8 cellular contexts compared by ENCODE assay signal in the genomic region with DNA sequence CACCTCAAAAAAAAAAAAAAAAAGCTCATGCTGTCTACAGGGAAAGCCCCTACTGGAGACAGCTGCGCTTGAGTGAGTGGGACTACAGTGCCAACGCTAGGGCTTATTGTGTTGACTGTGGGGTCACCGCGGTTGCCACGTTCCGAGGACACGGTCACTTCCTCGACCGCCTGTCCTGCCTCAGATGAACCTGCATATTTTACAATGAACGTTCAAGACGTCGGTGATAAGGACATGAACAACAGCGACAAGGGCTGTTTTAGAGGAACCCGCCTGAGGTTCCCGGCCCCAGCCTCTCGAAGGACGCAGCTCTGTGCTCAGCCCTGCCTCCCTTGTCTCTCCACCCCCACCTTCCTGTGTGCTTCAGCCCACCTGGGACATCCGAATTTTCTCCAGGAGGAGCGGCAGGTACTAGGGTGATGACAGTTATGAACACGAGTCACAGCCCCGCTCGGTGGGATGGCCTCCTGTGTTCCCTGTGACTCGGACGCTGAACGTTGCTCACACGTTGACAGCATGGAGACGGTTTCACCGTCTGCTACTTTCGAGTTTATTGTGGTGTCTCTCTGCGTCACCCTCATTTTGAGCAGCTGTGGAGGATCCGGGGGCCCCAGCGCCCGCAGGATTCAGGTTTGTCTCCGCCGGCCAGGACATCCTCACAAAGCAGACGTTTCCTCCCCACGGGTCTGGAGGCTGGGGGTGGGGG.
DNase-seq lines count a peak whose midpoint lies in the region; ATAC-seq and TF ChIP-seq lines count a peak whose summit lies in the region.

No MANE protein-coding gene starts in this region.

- peaks cover 9% of the 10 kb centered on the region for H3K27me3 ChIP-seq in neutrophil

- no peak for TF ChIP-seq CTCF in neutrophil (IDR thresholded peaks at IDR 0.05)

- peak overlapping the region; percentile 73 for H3K4me3 Mint-ChIP-seq in activated T-cell treated with anti-CD3 and anti-CD28 coated beads, Interleukin-2, amount 50 U/mL, for 24 hours

- H3K4me1 ChIP-seq in neutrophil (ENCODE audit: control insufficient read depth in 1 of 2, insufficient read depth in 1 of 2, low read depth in 1 of 2, low read length in 1 of 2), result peaks cover 77 to 83% of the 10 kb centered on the region in 2 experiments

- peaks cover 24% of the 10 kb centered on the region for H3K4me1 Mint-ChIP-seq in activated T-cell treated with anti-CD3 and anti-CD28 coated beads, Interleukin-2, amount 50 U/mL, for 24 hours (ENCODE audit: low read depth)

- ATAC-seq in GM18505 (IDR thresholded peaks at IDR 0.05; ENCODE audit: unreplicated experiment), result no peak
- peak; percentile 59 for ATAC-seq in HG03439 (IDR thresholded peaks at IDR 0.05; ENCODE audit: unreplicated experiment)

- H3K36me3 ChIP-seq in neutrophil, result no peaks in the 10 kb centered on the region

- no peaks in the 10 kb centered on the region for H3K9me3 ChIP-seq in neutrophil

- peak overlapping the region; percentile 21 to 36 for H3K4me3 ChIP-seq in neutrophil (ENCODE audit: low read depth in 1 of 2, low read length in 1 of 2)

- peak overlapping the region; percentile 43 for H3K27ac ChIP-seq in neutrophil

- DNase-seq in activated T-cell treated with anti-CD3 and anti-CD28 coated beads, Interleukin-2, amount 50 U/mL, for 24 hours, result peak; percentile 79
- DNase-seq in NCI-H1417 (lab: John Stamatoyannopoulos, UW) (no peak), NCI-H526 (lab: John Stamatoyannopoulos, UW) (no peak), NOMO-1 treated with dmso at 0.1 percent for 144 hours (lab: John Stamatoyannopoulos, UW; ENCODE audit: unreplicated experiment) (no peak), HuH-7 (ENCODE audit: low spot score) (no peak)

- peaks cover 33% of the 10 kb centered on the region for H3K27me3 Mint-ChIP-seq in activated T-cell treated with anti-CD3 and anti-CD28 coated beads, Interleukin-2, amount 50 U/mL, for 24 hours

- peak overlapping the region; percentile 92 for H3K27ac Mint-ChIP-seq in activated T-cell treated with anti-CD3 and anti-CD28 coated beads, Interleukin-2, amount 50 U/mL, for 24 hours

- peak; percentile 34 for TF ChIP-seq POLR2A in GM18505 (IDR thresholded peaks at IDR 0.05; ENCODE audit: borderline replicate concordance, extremely low read depth, insufficient read depth, insufficient read length)

- H3K36me3 Mint-ChIP-seq in activated T-cell treated with anti-CD3 and anti-CD28 coated beads, Interleukin-2, amount 50 U/mL, for 24 hours (ENCODE audit: low read depth), result no peaks in the 10 kb centered on the region

- no peaks in the 10 kb centered on the region for H3K9me3 Mint-ChIP-seq in activated T-cell treated with anti-CD3 and anti-CD28 coated beads, Interleukin-2, amount 50 U/mL, for 24 hours
